ENCODE assay signal across 17 cellular contexts in the genomic region with DNA sequence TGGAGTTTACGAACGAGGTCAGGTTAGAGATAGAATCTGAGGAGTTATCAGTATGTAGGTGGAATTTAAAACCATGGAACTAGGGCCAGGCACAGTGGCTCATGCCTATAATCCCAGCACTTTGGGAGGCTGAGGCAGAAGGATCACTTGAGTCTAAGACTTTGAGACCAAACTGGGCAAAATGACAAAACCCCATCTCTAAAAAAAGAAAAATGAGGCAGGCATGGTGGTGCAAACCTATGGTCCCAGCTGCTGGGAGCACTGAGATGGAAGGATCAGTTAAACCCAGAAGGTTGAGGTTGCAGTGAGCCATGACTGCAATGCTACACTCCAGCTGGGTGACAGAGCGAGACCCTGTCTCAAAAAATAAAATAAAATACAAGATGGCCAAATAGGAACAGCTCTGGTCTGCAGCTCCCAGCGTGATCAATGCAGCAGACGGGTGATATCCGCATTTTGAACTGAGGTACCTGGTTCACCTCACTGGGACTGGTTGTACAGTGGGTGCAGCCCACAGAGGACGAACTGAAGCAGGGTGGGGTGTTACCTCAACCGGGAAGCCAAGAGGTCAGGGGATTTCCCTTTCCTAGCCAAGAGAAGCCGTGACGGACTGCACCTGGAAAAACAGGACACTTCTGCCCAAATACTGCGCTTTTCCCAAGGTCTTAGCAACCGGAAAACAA. TPM values are rescaled to one million over a fixed set of nuclear protein-coding genes. Genes with fewer than 3 reads are reported as not detected.
DNase-seq lines count a peak whose midpoint lies in the region; ATAC-seq and TF ChIP-seq lines count a peak whose summit lies in the region.
"Had no signal": no experiment of that assay in that cellular context is flagged by ENCODE, and none has a peak within 500 bp of the region (broad histone marks: within the 10 kb centered on the region; RNA-seq: fewer than 3 reads in every experiment).

No MANE protein-coding gene starts in this region.

- peak overlapping the region; percentile 65 for H3K27ac ChIP-seq in ACC112 (ENCODE audit: low read depth, low read length)
- peak overlapping the region; percentile 18 for H3K27ac ChIP-seq in CD4-positive, alpha-beta T cell (ENCODE audit: low read depth, low read length)
- peak overlapping the region; percentile 93 for H3K27ac ChIP-seq in mesenchymal stem cell (ENCODE audit: low read length, poor library complexity, severe bottlenecking)

- no peak overlapping the region for H3K9ac ChIP-seq in mesenchymal stem cell (ENCODE audit: low read length)

- TF ChIP-seq CTCF in CD4-positive, alpha-beta T cell (IDR thresholded peaks at IDR 0.05), result no peak

- ATAC-seq in CD4-positive, alpha-beta T cell (ENCODE audit: poor library complexity), result no peak
- no peak for ATAC-seq in Right ventricle myocardium superior (ENCODE audit: poor library complexity)

- H3K36me3 ChIP-seq in ACC112 (ENCODE audit: insufficient read depth, low read length), result 0 out of 2 replicates have a peak, but pooled peaks cover 3% of the 10 kb centered on the region
- H3K36me3 ChIP-seq in mesenchymal stem cell (ENCODE audit: control insufficient read depth in 1 of 2, insufficient read depth in 2 of 2, low read depth in 1 of 2, low read length in 2 of 2), result peaks cover 17 to 40% of the 10 kb centered on the region in 2 experiments

- no peak overlapping the region for H2BK5ac ChIP-seq in mesenchymal stem cell (ENCODE audit: low read depth, low read length, poor library complexity, severe bottlenecking)

- peaks cover 25% of the 10 kb centered on the region for H3K4me1 ChIP-seq in ACC112 (ENCODE audit: control insufficient read depth, insufficient read depth, low read length, unreplicated experiment)
- H3K4me1 ChIP-seq in mesenchymal stem cell (ENCODE audit: control insufficient read depth, insufficient read depth, low read depth, low read length), result peaks cover 22% of the 10 kb centered on the region

- peaks cover 35% of the 10 kb centered on the region for H3K36me3 Mint-ChIP-seq in CD4-positive, alpha-beta T cell (ENCODE audit: low read depth)
- peaks cover 14% of the 10 kb centered on the region for H3K36me3 Mint-ChIP-seq in activated T-helper 1 cell treated with anti-CD3 and anti-CD28 coated beads, Interleukin-12 subunit alpha, Interleukin-12 subunit beta, Interleukin-2, Interleukin-4 antibody, amounts not matched to agents 30 ng/mL and 10 ng/mL and 1 ng/mL, durations not matched to agents 14 hours and 24 hours and 36 hours (ENCODE audit: low read depth)

- no peak overlapping the region for H2BK12ac ChIP-seq in mesenchymal stem cell (ENCODE audit: low read length in 2 of 2)

- H3K4me3 Mint-ChIP-seq in CD4-positive, alpha-beta T cell, result peak overlapping the region; percentile 73
- peak overlapping the region; percentile 69 for H3K4me3 Mint-ChIP-seq in activated T-helper 1 cell treated with anti-CD3 and anti-CD28 coated beads, Interleukin-12 subunit alpha, Interleukin-12 subunit beta, Interleukin-2, Interleukin-4 antibody, amounts not matched to agents 30 ng/mL and 10 ng/mL and 1 ng/mL, durations not matched to agents 14 hours and 24 hours and 36 hours

- no peak overlapping the region for H2BK120ac ChIP-seq in mesenchymal stem cell (ENCODE audit: low read depth, low read length)

- no peaks in the 10 kb centered on the region for H3K9me3 Mint-ChIP-seq in CD4-positive, alpha-beta T cell
- H3K9me3 Mint-ChIP-seq in activated T-helper 1 cell treated with anti-CD3 and anti-CD28 coated beads, Interleukin-12 subunit alpha, Interleukin-12 subunit beta, Interleukin-2, Interleukin-4 antibody, amounts not matched to agents 30 ng/mL and 10 ng/mL and 1 ng/mL, durations not matched to agents 14 hours and 24 hours and 36 hours, result peaks cover 3% of the 10 kb centered on the region

- CTCF ChIA-PET in CD4-positive, alpha-beta T cell (lab: Charles Lee), result interaction anchor here (1.1 kb wide), 1 partner anchor 9 kb away, joined by 5 read pairs; no protein-coding TSS in a partner anchor

- H3K4me3 ChIP-seq in ACC112 (ENCODE audit: low read depth, low read length) (no peak overlapping the region), mesenchymal stem cell (ENCODE audit: insufficient read depth in 1 of 2, low read depth in 1 of 2, low read length in 2 of 2) (peak overlapping the region in 1 of 2 experiments; percentile 25)
- H3K4me3 ChIP-seq: mucosa of descending colon had no signal

- POLR2A ChIA-PET in CD4-positive, alpha-beta T cell (lab: Charles Lee), result interaction anchor here (1.2 to 3.3 kb wide), 8 partner anchors 10 to 285 kb away, joined by 4 to 40 read pairs (median 8); a partner anchor contains a TSS

- no peak overlapping the region for H4K91ac ChIP-seq in mesenchymal stem cell (ENCODE audit: low read length)

- peaks cover 42% of the 10 kb centered on the region for H3K79me2 ChIP-seq in ACC112 (ENCODE audit: control insufficient read depth, insufficient read depth, low read length, unreplicated experiment)

- H3K27me3 Mint-ChIP-seq in CD4-positive, alpha-beta T cell, result no peaks in the 10 kb centered on the region
- no peaks in the 10 kb centered on the region for H3K27me3 Mint-ChIP-seq in activated T-helper 1 cell treated with anti-CD3 and anti-CD28 coated beads, Interleukin-12 subunit alpha, Interleukin-12 subunit beta, Interleukin-2, Interleukin-4 antibody, amounts not matched to agents 30 ng/mL and 10 ng/mL and 1 ng/mL, durations not matched to agents 14 hours and 24 hours and 36 hours (ENCODE audit: insufficient read depth)

- H3K23ac ChIP-seq in mesenchymal stem cell (ENCODE audit: low read length in 2 of 2), result no peak overlapping the region

- WGBS in mesenchymal stem cell, result 91% methylated on average over 12 of the region's 12 CpGs

- H2BK15ac ChIP-seq in mesenchymal stem cell (ENCODE audit: low read depth, poor library complexity, severe bottlenecking), result no peak overlapping the region

- no peak overlapping the region for H4K8ac ChIP-seq in mesenchymal stem cell (ENCODE audit: low read length)

- intact Hi-C loops in CD4-positive, alpha-beta T cell (cut with DNase I, micrococcal nuclease), result loop anchor here (5.0 kb wide), 1 partner anchor 34 kb away; a partner anchor contains a TSS
- intact Hi-C loops in activated T-helper 1 cell treated with anti-CD3 and anti-CD28 coated beads, Interleukin-12 subunit alpha, Interleukin-12 subunit beta, Interleukin-2, Interleukin-4 antibody, amounts not matched to agents 30 ng/mL and 10 ng/mL and 1 ng/mL, durations not matched to agents 14 hours and 24 hours and 36 hours (cut with micrococcal nuclease), result no loop called here
- intact Hi-C loops in Right ventricle myocardium superior (cut with DNase I), result no loop called here

- peak overlapping the region in 1 of 2 experiments; percentile 33 for H3K18ac ChIP-seq in mesenchymal stem cell (ENCODE audit: low read depth in 1 of 2, low read length in 2 of 2)

- H3K27ac Mint-ChIP-seq in CD4-positive, alpha-beta T cell, result no peak overlapping the region
- H3K27ac Mint-ChIP-seq in activated T-helper 1 cell treated with anti-CD3 and anti-CD28 coated beads, Interleukin-12 subunit alpha, Interleukin-12 subunit beta, Interleukin-2, Interleukin-4 antibody, amounts not matched to agents 30 ng/mL and 10 ng/mL and 1 ng/mL, durations not matched to agents 14 hours and 24 hours and 36 hours, result peak overlapping the region; percentile 79

- peaks cover 2% of the 10 kb centered on the region for H3K79me1 ChIP-seq in mesenchymal stem cell (replicated peaks; ENCODE audit: low read length, poor library complexity, severe bottlenecking)

- no peak overlapping the region for H2AFZ ChIP-seq in ACC112 (ENCODE audit: low read length, unreplicated experiment)
- no peak overlapping the region for H2AFZ ChIP-seq in mesenchymal stem cell (ENCODE audit: low read depth, low read length)

- H3K4ac ChIP-seq in mesenchymal stem cell (ENCODE audit: low read depth in 1 of 2, low read length in 2 of 2), result no peak overlapping the region

- H3K9me3 ChIP-seq in CD4-positive, alpha-beta T cell (ENCODE audit: control insufficient read depth, low read length), result no peaks in the 10 kb centered on the region
- H3K9me3 ChIP-seq in mesenchymal stem cell (ENCODE audit: control insufficient read depth, low read length), result no peaks in the 10 kb centered on the region
- H3K9me3 ChIP-seq: mucosa of descending colon had no signal

- H3K14ac ChIP-seq in mesenchymal stem cell (ENCODE audit: low read length in 2 of 2), result no peak overlapping the region

- peaks cover 18% of the 10 kb centered on the region for H3K4me1 Mint-ChIP-seq in CD4-positive, alpha-beta T cell (ENCODE audit: low read depth)
- H3K4me1 Mint-ChIP-seq in activated T-helper 1 cell treated with anti-CD3 and anti-CD28 coated beads, Interleukin-12 subunit alpha, Interleukin-12 subunit beta, Interleukin-2, Interleukin-4 antibody, amounts not matched to agents 30 ng/mL and 10 ng/mL and 1 ng/mL, durations not matched to agents 14 hours and 24 hours and 36 hours (ENCODE audit: low read depth), result peaks cover 23% of the 10 kb centered on the region

- H3K27me3 ChIP-seq in ACC112 (ENCODE audit: insufficient read depth, low read length) (no peaks in the 10 kb centered on the region), mesenchymal stem cell (ENCODE audit: control insufficient read depth in 1 of 2, insufficient read depth in 1 of 2, low read length in 2 of 2) (no peaks in the 10 kb centered on the region)
- H3K27me3 ChIP-seq in CD4-positive, alpha-beta T cell (ENCODE audit: control insufficient read depth, insufficient read depth, low read length), result no peaks in the 10 kb centered on the region

- H3K4me2 ChIP-seq in mesenchymal stem cell (ENCODE audit: low read length, poor library complexity, severe bottlenecking), result peak overlapping the region; percentile 16

- DNase-seq in CD4-positive, alpha-beta T cell, result no peak
- DNase-seq in activated T-helper 1 cell treated with anti-CD3 and anti-CD28 coated beads, Interleukin-12 subunit alpha, Interleukin-12 subunit beta, Interleukin-2, Interleukin-4 antibody, amounts not matched to agents 30 ng/mL and 10 ng/mL and 1 ng/mL, durations not matched to agents 14 hours and 24 hours and 36 hours (ENCODE audit: low spot score), result no peak
- DNase-seq in mesenchymal stem cell (no peak), Right ventricle myocardium superior (no peak), NCI-H1048 (lab: John Stamatoyannopoulos, UW) (no peak)
- DNase-seq in stimulated activated CD4-positive, alpha-beta T cell treated with anti-CD3 and anti-CD28 coated beads, Interleukin-1b, Interleukin-23, amount 100 ng/mL, for 48 hours, result no peak
- DNase-seq: activated gamma-delta T cell; C1 segment of cervical spinal cord; DMS79 treated with DMSO at 0.1 percent for 48 hours; hippocampal formation; left cardiac atrium; mucosa of descending colon; NCI-H226; SHP77 treated with DMSO at 0.1 percent for 48 hours; stimulated activated CD4-positive, alpha-beta T cell treated with anti-CD3 and anti-CD28 coated beads, Interleukin-12 subunit alpha, Interleukin-12 subunit beta, amount 100 ng/mL, for 4 hours; T1000 had no signal

- H2AK5ac ChIP-seq in mesenchymal stem cell (ENCODE audit: low read length, severe bottlenecking), result peak overlapping the region; percentile 57

RNA-seq across cellular contexts. Expression of a gene that starts 33.3 kb away (rescaled TPM):
- total RNA-seq in CD4-positive, alpha-beta T cell, result 10 to 100 TPM; 10.2 to 13.0 TPM
- 16.9 and 17.3 TPM in 2 replicates for total RNA-seq in activated T-helper 1 cell treated with anti-CD3 and anti-CD28 coated beads, Interleukin-12 subunit alpha, Interleukin-12 subunit beta, Interleukin-2, Interleukin-4 antibody, amounts not matched to agents 30 ng/mL and 10 ng/mL and 1 ng/mL, durations not matched to agents 14 hours and 24 hours and 36 hours
- 74.4 TPM for polyA plus RNA-seq in mesenchymal stem cell (2013, experiment 1 of 2)
- 72.6 TPM for polyA plus RNA-seq in mesenchymal stem cell (2013, experiment 2 of 2)
- 12.9 TPM for total RNA-seq in Right ventricle myocardium superior

Comparison
In these comparisons a context has a peak if more than half of its experiments do, and no peak if none do; other contexts are left out.
1. H3K27ac ChIP-seq: peak in every context shown above with its lines; median percentile 93 in mesenchymal stem cell; 65 in ACC112; 18 in CD4-positive, alpha-beta T cell.
2. intact Hi-C loops: an anchor here in CD4-positive, alpha-beta T cell (5.0 kb wide); none called in activated T-helper 1 cell treated with anti-CD3 and anti-CD28 coated beads, Interleukin-12 subunit alpha, Interleukin-12 subunit beta, Interleukin-2, Interleukin-4 antibody, amounts not matched to agents 30 ng/mL and 10 ng/mL and 1 ng/mL, durations not matched to agents 14 hours and 24 hours and 36 hours and Right ventricle myocardium superior.